ENCODE assay signal across 19 cellular contexts in genomic region chr10:1527951-1528350, GRCh38.
A peak's percentile ranks its signal among the peaks of the same experiment; 100 is the strongest.
DNase-seq lines count a peak whose midpoint lies in the region; ATAC-seq, FAIRE-seq and TF ChIP-seq lines count a peak whose summit lies in the region.
"Had no signal": no experiment of that assay in that cellular context is flagged by ENCODE, and none has a peak within 500 bp of the region (broad histone marks: within the 10 kb centered on the region; RNA-seq: fewer than 3 reads in every experiment).

No MANE protein-coding gene starts in this region.

- ATAC-seq in upper lobe of right lung = no peak

- no peak overlapping the region for H3K27ac Mint-ChIP-seq in glutamatergic neuron (ENCODE audit: unreplicated experiment)
- H3K27ac Mint-ChIP-seq: CD4-positive, CD25-positive, alpha-beta regulatory T cell; CD8-positive, alpha-beta memory T cell had no signal

- H3K36me3 Mint-ChIP-seq in glutamatergic neuron (ENCODE audit: unreplicated experiment) = no peaks in the 10 kb centered on the region
- H3K36me3 Mint-ChIP-seq: CD4-positive, CD25-positive, alpha-beta regulatory T cell; CD8-positive, alpha-beta memory T cell had no signal

- CTCF ChIA-PET in H1 (lab: Charles Lee; ENCODE audit: partially characterized antibody) = no interaction called here

- H2AK5ac ChIP-seq in H1 (ENCODE audit: low read depth, low read length) = no peak overlapping the region
- H2AK5ac ChIP-seq in mesenchymal stem cell (ENCODE audit: low read length, severe bottlenecking) = no peak overlapping the region

- TF ChIP-seq EP300 in H1 (IDR thresholded peaks at IDR 0.05; ENCODE audit: borderline replicate concordance in 1 of 2, low read depth in 2 of 2, low read length in 2 of 2) = no peak

- H3K9ac ChIP-seq in H1 (replicated peaks in 1 of 4; ENCODE audit: extremely low read depth in 1 of 4, low read depth in 3 of 4, low read length in 3 of 4) (no peak overlapping the region), mesenchymal stem cell (ENCODE audit: low read length) (no peak overlapping the region)
- H3K9ac ChIP-seq: BLaER1 had no signal

- H3K4me3 ChIP-seq in right atrium auricular region (no peak overlapping the region), H1 (ENCODE audit: extremely low read depth in 1 of 4, insufficient read depth in 2 of 4, low read depth in 3 of 4, low read length in 4 of 4) (no peak overlapping the region), osteoblast (ENCODE audit: insufficient read depth, low read length) (no peak overlapping the region), upper lobe of right lung (no peak overlapping the region), mesenchymal stem cell (ENCODE audit: insufficient read depth in 1 of 2, low read depth in 1 of 2, low read length in 2 of 2) (no peak overlapping the region)
- H3K4me3 ChIP-seq: BLaER1, HAP-1 had no signal

- no peak overlapping the region for H2BK12ac ChIP-seq in H1 (ENCODE audit: low read depth, low read length)
- no peak overlapping the region for H2BK12ac ChIP-seq in mesenchymal stem cell (ENCODE audit: low read length in 2 of 2)

- peaks cover 0 to 6% of the 10 kb centered on the region in 2 experiments for H4K20me1 ChIP-seq in H1 (replicated peaks in 1 of 2; ENCODE audit: control insufficient read depth in 1 of 2, insufficient read depth in 2 of 2, low read length in 2 of 2)
- H4K20me1 ChIP-seq in osteoblast (ENCODE audit: insufficient read depth, low read length) = no peaks in the 10 kb centered on the region

- H2BK15ac ChIP-seq in H1 (ENCODE audit: low read length) (no peak overlapping the region), mesenchymal stem cell (ENCODE audit: low read depth, poor library complexity, severe bottlenecking) (no peak overlapping the region)

- peaks cover 7% of the 10 kb centered on the region for H3K4me1 Mint-ChIP-seq in glutamatergic neuron (ENCODE audit: low read depth, unreplicated experiment)
- H3K4me1 Mint-ChIP-seq: CD8-positive, alpha-beta memory T cell had no signal

- no peak for TF ChIP-seq POLR2A in H1 (IDR thresholded peaks at IDR 0.05; ENCODE audit: control extremely low read depth in 1 of 2, low read depth in 2 of 2, low read length in 2 of 2)

- no peak overlapping the region for H3K4ac ChIP-seq in H1 (replicated peaks; ENCODE audit: insufficient read length, low read depth, low read length)
- no peak overlapping the region for H3K4ac ChIP-seq in mesenchymal stem cell (ENCODE audit: low read depth in 1 of 2, low read length in 2 of 2)

- H3K4me1 ChIP-seq in right atrium auricular region (no peaks in the 10 kb centered on the region), H1 (replicated peaks in 1 of 4; ENCODE audit: control insufficient read depth in 3 of 4, insufficient read depth in 4 of 4, low read length in 3 of 4) (peaks cover 1 to 9% (median 3%) of the 10 kb centered on the region in 4 experiments; a peak in 4 of 7 replicates), osteoblast (ENCODE audit: insufficient read depth, low read length) (no peaks in the 10 kb centered on the region), upper lobe of right lung (no peaks in the 10 kb centered on the region), mesenchymal stem cell (ENCODE audit: control insufficient read depth, insufficient read depth, low read depth, low read length) (no peaks in the 10 kb centered on the region)
- H3K4me1 ChIP-seq: HAP-1 had no signal

- peaks cover 3% of the 10 kb centered on the region; the same call in 1 of the 2 replicates for H3K79me1 ChIP-seq in H1 (ENCODE audit: low read depth, low read length)
- H3K79me1 ChIP-seq in mesenchymal stem cell (replicated peaks; ENCODE audit: low read length, poor library complexity, severe bottlenecking) = no peaks in the 10 kb centered on the region

- H3K36me3 ChIP-seq in right atrium auricular region = no peaks in the 10 kb centered on the region
- no peaks in the 10 kb centered on the region; a peak in 1 of 8 replicates for H3K36me3 ChIP-seq in H1 (ENCODE audit: control insufficient read depth in 2 of 4, insufficient read depth in 4 of 4, low read length in 3 of 4)
- no peaks in the 10 kb centered on the region for H3K36me3 ChIP-seq in osteoblast (ENCODE audit: insufficient read depth, low read length)
- H3K36me3 ChIP-seq in upper lobe of right lung = no peaks in the 10 kb centered on the region
- H3K36me3 ChIP-seq in mesenchymal stem cell (ENCODE audit: control insufficient read depth in 1 of 2, insufficient read depth in 2 of 2, low read depth in 1 of 2, low read length in 2 of 2) = no peaks in the 10 kb centered on the region
- H3K36me3 ChIP-seq: BLaER1, HAP-1 had no signal

- H4K5ac ChIP-seq in H1 (ENCODE audit: insufficient read length, low read depth, low read length) = no peak overlapping the region

- H3K27me3 ChIP-seq in right atrium auricular region (no peaks in the 10 kb centered on the region), H1 (replicated peaks in 1 of 4; ENCODE audit: control insufficient read depth in 3 of 4, extremely low read depth in 1 of 4, insufficient read depth in 3 of 4, low read length in 3 of 4) (peaks cover 0 to 4% (median 0%) of the 10 kb centered on the region in 4 experiments; a peak in 1 of 7 replicates), osteoblast (ENCODE audit: insufficient read depth, low read length) (no peaks in the 10 kb centered on the region), upper lobe of right lung (no peaks in the 10 kb centered on the region), mesenchymal stem cell (ENCODE audit: control insufficient read depth in 1 of 2, insufficient read depth in 1 of 2, low read length in 2 of 2) (no peaks in the 10 kb centered on the region)
- H3K27me3 ChIP-seq: BLaER1 had no signal

- H3K23ac ChIP-seq in H1 (ENCODE audit: insufficient read length) (no peak overlapping the region), mesenchymal stem cell (ENCODE audit: low read length in 2 of 2) (no peak overlapping the region)

- no peak overlapping the region for H2BK20ac ChIP-seq in H1 (ENCODE audit: low read length)

- FAIRE-seq in H1 (lab: Jason Lieb, UNC) = no peak
- FAIRE-seq: G401.6, GM12891, GM19239 had no signal

- no peaks in the 10 kb centered on the region for H3K9me3 ChIP-seq in right atrium auricular region
- H3K9me3 ChIP-seq in H1 (ENCODE audit: insufficient read depth in 2 of 2, low read depth in 1 of 2, low read length in 1 of 2) = no peaks in the 10 kb centered on the region
- peaks cover 3% of the 10 kb centered on the region for H3K9me3 ChIP-seq in osteoblast (ENCODE audit: low read depth, low read length)
- no peaks in the 10 kb centered on the region for H3K9me3 ChIP-seq in upper lobe of right lung
- no peaks in the 10 kb centered on the region for H3K9me3 ChIP-seq in mesenchymal stem cell (ENCODE audit: control insufficient read depth, low read length)
- H3K9me3 ChIP-seq: HAP-1 had no signal

- peak; percentile 65 for DNase-seq in cardiac septum (ENCODE audit: low spot score)
- DNase-seq in right atrium auricular region (ENCODE audit: low spot score) = no peak
- no peak for DNase-seq in H1 (ENCODE audit: low read depth in 1 of 2, low spot score in 2 of 2)
- DNase-seq in osteoblast (ENCODE audit: insufficient read length, low spot score, missing footprints) = peak; percentile 36
- peak; percentile 48 for DNase-seq in upper lobe of right lung
- DNase-seq in C1 segment of cervical spinal cord (lab: John Stamatoyannopoulos, UW) = no peak
- DNase-seq in glutamatergic neuron = no peak
- DNase-seq in mesenchymal stem cell = no peak
- DNase-seq: 8988T; CD4-positive, CD25-positive, alpha-beta regulatory T cell; CD8-positive, alpha-beta memory T cell; COR-L47; DMS 273 treated with DMSO at 0.1 percent for 48 hours; DMS53 had no signal

- H3K4me2 ChIP-seq in H1 (ENCODE audit: insufficient read depth in 1 of 2, low read depth in 2 of 2, low read length in 2 of 2) = no peak overlapping the region
- H3K4me2 ChIP-seq in osteoblast (ENCODE audit: insufficient read depth, low read length) = no peak overlapping the region
- no peak overlapping the region for H3K4me2 ChIP-seq in mesenchymal stem cell (ENCODE audit: low read length, poor library complexity, severe bottlenecking)
- H3K4me2 ChIP-seq: BLaER1 had no signal

- H2AFZ ChIP-seq in H1 (ENCODE audit: low read length) (no peak overlapping the region), osteoblast (ENCODE audit: low read length) (no peak overlapping the region), mesenchymal stem cell (ENCODE audit: low read depth, low read length) (no peak overlapping the region)

- peaks cover 2% of the 10 kb centered on the region; the same call in 1 of the 2 replicates for H3K23me2 ChIP-seq in H1 (ENCODE audit: low read depth, low read length)

- TF ChIP-seq RAD21 in H1 (IDR thresholded peaks at IDR 0.05 in 1 of 2, conservative IDR thresholded peaks at IDR 0.05 in 1 of 2; ENCODE audit: low read depth in 2 of 2, low read length in 2 of 2) = no peak

- H2BK120ac ChIP-seq in H1 (replicated peaks; ENCODE audit: low read depth, low read length) (no peak overlapping the region), mesenchymal stem cell (ENCODE audit: low read depth, low read length) (no peak overlapping the region)

- H3K56ac ChIP-seq in H1 (replicated peaks; ENCODE audit: insufficient read length, low read depth, low read length) = no peak overlapping the region

- no peak overlapping the region for H3K18ac ChIP-seq in H1 (ENCODE audit: extremely low read depth, low read length)
- no peak overlapping the region for H3K18ac ChIP-seq in mesenchymal stem cell (ENCODE audit: low read depth in 1 of 2, low read length in 2 of 2)

- 90% methylated on average over 15 of the region's 15 CpGs; no CpG with 5 or more reads in 1 of the 2 experiments for WGBS in H1 (ENCODE audit: extremely low coverage in 1 of 2, insufficient coverage in 1 of 2, insufficient read length in 1 of 2, insufficient replicate concordance in 2 of 2, low coverage in 1 of 2, low lambda C conversion rate in 2 of 2, missing lambda C conversion rate in 1 of 2), 2 experiments
- WGBS in mesenchymal stem cell = 84% methylated on average over 14 of the region's 15 CpGs

- no peaks in the 10 kb centered on the region for H3K79me2 ChIP-seq in H1 (ENCODE audit: control insufficient read depth in 1 of 2, insufficient read depth in 2 of 2, low read length in 2 of 2)
- H3K79me2 ChIP-seq in osteoblast (ENCODE audit: insufficient read depth, low read length) = no peaks in the 10 kb centered on the region

- TF ChIP-seq CTCF in right atrium auricular region (IDR thresholded peaks at IDR 0.05) = no peak
- TF ChIP-seq CTCF in H1 (IDR thresholded peaks at IDR 0.05; ENCODE audit: control extremely low read depth in 1 of 3, insufficient read depth in 1 of 3, low read depth in 1 of 3, low read length in 3 of 3) = no peak
- no peak for TF ChIP-seq CTCF in osteoblast (IDR thresholded peaks at IDR 0.05; ENCODE audit: extremely low read depth, low read depth, low read length)
- no peak for TF ChIP-seq CTCF in upper lobe of right lung (IDR thresholded peaks at IDR 0.05)
- no peak for TF ChIP-seq CTCF in glutamatergic neuron (IDR thresholded peaks at IDR 0.05; ENCODE audit: partially characterized antibody, unreplicated experiment)

- H4K91ac ChIP-seq in H1 (replicated peaks; ENCODE audit: insufficient read length, low read length) (no peak overlapping the region), mesenchymal stem cell (ENCODE audit: low read length) (no peak overlapping the region)

- no peak overlapping the region for H3K4me3 Mint-ChIP-seq in glutamatergic neuron (ENCODE audit: unreplicated experiment)
- H3K4me3 Mint-ChIP-seq: CD4-positive, CD25-positive, alpha-beta regulatory T cell; CD8-positive, alpha-beta memory T cell had no signal

- H3K14ac ChIP-seq in H1 (ENCODE audit: insufficient read length) (no peak overlapping the region), mesenchymal stem cell (ENCODE audit: low read length in 2 of 2) (no peak overlapping the region)

- H3K9me3 Mint-ChIP-seq in glutamatergic neuron (ENCODE audit: unreplicated experiment) = peaks cover 13% of the 10 kb centered on the region
- H3K9me3 Mint-ChIP-seq: CD8-positive, alpha-beta memory T cell had no signal

- peaks cover 5% of the 10 kb centered on the region for H3K27me3 Mint-ChIP-seq in glutamatergic neuron (ENCODE audit: unreplicated experiment)

- H2BK5ac ChIP-seq in H1 (ENCODE audit: low read depth, low read length) = no peak overlapping the region
- no peak overlapping the region for H2BK5ac ChIP-seq in mesenchymal stem cell (ENCODE audit: low read depth, low read length, poor library complexity, severe bottlenecking)

- POLR2A ChIA-PET in H1 (lab: Charles Lee; ENCODE audit: partially characterized antibody) = no interaction called here

- intact Hi-C loops in cardiac septum (cut with DNase I) = no loop called here
- intact Hi-C loops in upper lobe of right lung (cut with DNase I) = no loop called here

- H4K8ac ChIP-seq in H1 (ENCODE audit: extremely low read depth, insufficient read depth, low read length) (peak overlapping the region; percentile 57; the same call in 1 of the 2 replicates), mesenchymal stem cell (ENCODE audit: low read length) (no peak overlapping the region)

- H3K27ac ChIP-seq in right atrium auricular region (no peak overlapping the region), H1 (ENCODE audit: low read depth, low read length) (no peak overlapping the region), osteoblast (ENCODE audit: low read depth, low read length) (no peak overlapping the region), upper lobe of right lung (no peak overlapping the region), mesenchymal stem cell (ENCODE audit: low read length, poor library complexity, severe bottlenecking) (no peak overlapping the region)
- H3K27ac ChIP-seq: BLaER1 had no signal

Comparison
In these comparisons a context has a peak if more than half of its experiments do, and no peak if none do; other contexts are left out.
1. DNase-seq: peak in cardiac septum (single experiment), osteoblast (single experiment) and upper lobe of right lung (single experiment); none in right atrium auricular region (single experiment), H1 (0 of 2), C1 segment of cervical spinal cord (0 of 14), glutamatergic neuron (single experiment) and mesenchymal stem cell (single experiment).